In the genomic region with DNA sequence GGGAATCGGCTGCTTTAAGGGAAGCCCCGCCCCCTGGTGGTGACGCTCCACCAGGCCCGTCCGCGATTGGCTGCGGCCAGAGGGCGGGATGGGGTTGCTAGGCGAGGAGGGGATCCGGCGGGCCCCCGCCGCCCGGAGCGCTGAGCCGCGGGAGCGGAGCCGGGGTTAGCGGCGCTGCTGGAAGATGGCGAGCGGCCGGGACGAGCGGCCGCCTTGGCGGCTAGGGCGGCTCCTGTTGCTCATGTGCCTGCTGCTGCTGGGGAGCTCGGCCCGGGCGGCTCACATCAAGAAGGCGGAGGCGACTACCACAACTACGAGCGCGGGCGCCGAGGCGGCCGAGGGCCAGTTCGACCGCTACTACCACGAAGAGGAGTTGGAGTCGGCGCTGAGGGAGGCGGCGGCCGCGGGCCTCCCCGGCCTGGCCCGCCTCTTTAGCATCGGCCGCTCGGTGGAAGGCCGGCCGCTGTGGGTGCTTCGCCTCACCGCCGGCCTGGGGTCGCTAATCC, we compare ENCODE assay signal across 8 cellular contexts. TPM values are rescaled to one million over a fixed set of nuclear protein-coding genes. Genes with fewer than 3 reads are reported as not detected.
DNase-seq lines count a peak whose midpoint lies in the region; ATAC-seq and TF ChIP-seq lines count a peak whose summit lies in the region.

Gene CPD (plus strand): TSS at position 131 of the 506 bp plus-strand sequence. CDS start 54 bp downstream, at position 185.

- intact Hi-C loops in activated CD4-positive, alpha-beta T cell treated with anti-CD3 and anti-CD28 coated beads for 36 hours (cut with DNase I, micrococcal nuclease), result loop anchor here (1.0 to 10.0 kb wide), 14 partner anchors 15 to 936 kb away; partner anchors contain the start of genes BLMH (in 1 of the 2), CRLF3 (in 1 of the 2), EVI2B (in 1 of the 2) and GOSR1 (in 1 of the 2)

- H3K9me3 Mint-ChIP-seq in activated CD4-positive, alpha-beta T cell treated with anti-CD3 and anti-CD28 coated beads for 36 hours (ENCODE audit: low read depth), result no peaks in the 10 kb centered on the region
- no peaks in the 10 kb centered on the region for H3K9me3 Mint-ChIP-seq in chondrocyte (ENCODE audit: low read depth)

- DNase-seq in AML-193 (lab: John Stamatoyannopoulos, UW) (peak; percentile 96 to 97), NCI-H524 (lab: John Stamatoyannopoulos, UW) (peak; percentile 95 to 96), chondrocyte (ENCODE audit: low spot score) (peak; percentile 98), kidney glomerular epithelial cell (lab: John Stamatoyannopoulos, UW) (peak; percentile 88)
- peak; percentile 98 for DNase-seq in activated CD4-positive, alpha-beta T cell treated with anti-CD3 and anti-CD28 coated beads for 36 hours
- peak; percentile 91 to 96 for DNase-seq in stimulated activated CD4-positive, alpha-beta T cell treated with anti-CD3 and anti-CD28 coated beads, Interleukin-15, amount 100 ng/mL, for 48 hours (ENCODE audit: low read depth in 2 of 2)

- CTCF ChIA-PET in activated CD4-positive, alpha-beta T cell treated with anti-CD3 and anti-CD28 coated beads for 36 hours (lab: Charles Lee), result interaction anchor here (1.1 kb wide), 1 partner anchor 21 kb away, joined by 5 read pairs; no protein-coding TSS in a partner anchor

- peaks cover 6% of the 10 kb centered on the region for H3K36me3 Mint-ChIP-seq in activated CD4-positive, alpha-beta T cell treated with anti-CD3 and anti-CD28 coated beads for 36 hours (ENCODE audit: low read depth)
- H3K36me3 Mint-ChIP-seq in chondrocyte (ENCODE audit: low read depth), result no peaks in the 10 kb centered on the region

- H3K27ac Mint-ChIP-seq in activated CD4-positive, alpha-beta T cell treated with anti-CD3 and anti-CD28 coated beads for 36 hours, result peak within 1 kb of the TSS; percentile 80
- H3K27ac Mint-ChIP-seq in chondrocyte (ENCODE audit: unreplicated experiment), result peak within 1 kb of the TSS; percentile 94

- peak; percentile 85 for ATAC-seq in HG03439 (IDR thresholded peaks at IDR 0.05; ENCODE audit: unreplicated experiment)
- ATAC-seq in activated CD4-positive, alpha-beta T cell treated with anti-CD3 and anti-CD28 coated beads for 36 hours, result peak; percentile 87

- peak; percentile 82 for TF ChIP-seq POLR2A in GM19099 (IDR thresholded peaks at IDR 0.05; ENCODE audit: extremely low read depth, insufficient read length, low read depth)

- H3K4me1 Mint-ChIP-seq in activated CD4-positive, alpha-beta T cell treated with anti-CD3 and anti-CD28 coated beads for 36 hours, result peaks cover 63% of the 10 kb centered on the region
- peaks cover 45% of the 10 kb centered on the region for H3K4me1 Mint-ChIP-seq in chondrocyte (ENCODE audit: low read depth)

- peak; percentile 22 for TF ChIP-seq CTCF in chondrocyte (IDR thresholded peaks at IDR 0.05)

- H3K4me3 Mint-ChIP-seq in activated CD4-positive, alpha-beta T cell treated with anti-CD3 and anti-CD28 coated beads for 36 hours, result peak within 1 kb of the TSS; percentile 82
- H3K4me3 Mint-ChIP-seq in chondrocyte (ENCODE audit: unreplicated experiment), result peak within 1 kb of the TSS; percentile 82

- H3K27me3 Mint-ChIP-seq in activated CD4-positive, alpha-beta T cell treated with anti-CD3 and anti-CD28 coated beads for 36 hours, result no peaks in the 10 kb centered on the region
- peaks cover 2% of the 10 kb centered on the region for H3K27me3 Mint-ChIP-seq in chondrocyte (ENCODE audit: low read depth)

- POLR2A ChIA-PET in activated CD4-positive, alpha-beta T cell treated with anti-CD3 and anti-CD28 coated beads for 36 hours (lab: Charles Lee), result no interaction called here

RNA-seq across cellular contexts. Expression of gene CPD, which starts in this region (rescaled TPM):
- total RNA-seq in activated CD4-positive, alpha-beta T cell treated with anti-CD3 and anti-CD28 coated beads for 36 hours, result 10 to 100 TPM; 29.0 to 36.3 TPM
- total RNA-seq in chondrocyte, result 76.6 to 96.6 TPM (median 78.1 TPM) in 3 replicates

Comparison
In these comparisons a context has a peak if more than half of its experiments do, and no peak if none do; other contexts are left out.
1. Peak in every context shown above with its lines: DNase-seq and ATAC-seq.